Comparison of ENCODE assay signal across 18 cellular contexts in genomic region chr6:106244931-106245330, GRCh38.
DNase-seq lines count a peak whose midpoint lies in the region; ATAC-seq and TF ChIP-seq lines count a peak whose summit lies in the region.
"Had no signal": no experiment of that assay in that cellular context is flagged by ENCODE, and none has a peak within 500 bp of the region (broad histone marks: within the 10 kb centered on the region; RNA-seq: fewer than 3 reads in every experiment).

No MANE protein-coding gene starts in this region.

- H3K4me1 Mint-ChIP-seq in activated CD8-positive, alpha-beta T cell treated with anti-CD3 and anti-CD28 coated beads, Interleukin-2, amount 10 ng/mL, durations not matched to agents 7 days and 5 days (ENCODE audit: low read depth) = peaks cover 6% of the 10 kb centered on the region
- H3K4me1 Mint-ChIP-seq in type B pancreatic cell (ENCODE audit: unreplicated experiment) = peaks cover 5% of the 10 kb centered on the region

- H3K9me3 ChIP-seq in MM.1S (replicated peaks; ENCODE audit: insufficient read depth, low read length) = no peaks in the 10 kb centered on the region
- H3K9me3 ChIP-seq: ovary had no signal

- no CpG with 5 or more reads among the region's 1 CpG for WGBS in mesendoderm (ENCODE audit: extremely low coverage, insufficient coverage, low lambda C conversion rate)

- no peak overlapping the region for H4K5ac ChIP-seq in mesendoderm (ENCODE audit: low read length)

- H3K36me3 Mint-ChIP-seq in activated CD8-positive, alpha-beta T cell treated with anti-CD3 and anti-CD28 coated beads, Interleukin-2, amount 10 ng/mL, durations not matched to agents 7 days and 5 days (ENCODE audit: low read depth) = peaks cover 31% of the 10 kb centered on the region
- peaks cover 27% of the 10 kb centered on the region for H3K36me3 Mint-ChIP-seq in type B pancreatic cell

- H4K20me1 ChIP-seq in MM.1S (ENCODE audit: insufficient read depth, low read length) = no peaks in the 10 kb centered on the region
- H4K20me1 ChIP-seq: BLaER1 had no signal

- H3K4me3 Mint-ChIP-seq in activated CD8-positive, alpha-beta T cell treated with anti-CD3 and anti-CD28 coated beads, Interleukin-2, amount 10 ng/mL, durations not matched to agents 7 days and 5 days = no peak overlapping the region
- H3K4me3 Mint-ChIP-seq in type B pancreatic cell = no peak overlapping the region
- H3K4me3 Mint-ChIP-seq: activated CD4-positive, alpha-beta T cell treated with anti-CD3 and anti-CD28 coated beads, Interleukin-2, amount 10 ng/mL, durations not matched to agents 24 days and 14 days; activated T-helper 1 cell treated with anti-CD3 and anti-CD28 coated beads, Interleukin-12 subunit alpha, Interleukin-12 subunit beta, Interleukin-2, Interleukin-4 antibody, amounts not matched to agents 30 ng/mL and 10 ng/mL and 1 ng/mL, durations not matched to agents 14 hours and 24 hours and 36 hours had no signal

- H2AFZ ChIP-seq in MM.1S (ENCODE audit: low read length) = no peak overlapping the region

- H3K79me2 ChIP-seq in MM.1S (ENCODE audit: low read length) (peaks cover 56% of the 10 kb centered on the region), mesendoderm (ENCODE audit: control insufficient read depth, insufficient read depth, low read length) (peaks cover 1% of the 10 kb centered on the region)

- DNase-seq in MM.1S (peak; percentile 40), mesendoderm (no peak), type B pancreatic cell (ENCODE audit: extremely low spot score, unreplicated experiment) (no peak), NCI-H748 treated with DMSO at 0.1 percent for 48 hours (lab: John Stamatoyannopoulos, UW) (no peak)
- no peak for DNase-seq in activated CD8-positive, alpha-beta T cell treated with anti-CD3 and anti-CD28 coated beads, Interleukin-2, amount 10 ng/mL, durations not matched to agents 7 days and 5 days
- DNase-seq: activated CD4-positive, alpha-beta T cell treated with anti-CD3 and anti-CD28 coated beads, Interleukin-2, amount 10 ng/mL, durations not matched to agents 24 days and 14 days; amniotic stem cell; DMS79; glutamatergic neuron; GOT3; NCI-H2029; ovary; RPMI8226 had no signal

- H2AK5ac ChIP-seq in mesendoderm (ENCODE audit: low read length) = no peak overlapping the region

- CTCF ChIA-PET in activated CD8-positive, alpha-beta T cell treated with anti-CD3 and anti-CD28 coated beads, Interleukin-2, amount 10 ng/mL, durations not matched to agents 7 days and 5 days (lab: Charles Lee) = no interaction called here

- H3F3A ChIP-seq in MM.1S (ENCODE audit: insufficient read depth, low read length) = peaks cover 24% of the 10 kb centered on the region

- H3K36me3 ChIP-seq in MM.1S (replicated peaks; ENCODE audit: insufficient read depth, low read length) (no peaks in the 10 kb centered on the region), mesendoderm (ENCODE audit: control insufficient read depth, insufficient read depth, low read length) (no peaks in the 10 kb centered on the region)
- H3K36me3 ChIP-seq: ovary had no signal

- no peak overlapping the region for H3K4ac ChIP-seq in mesendoderm (ENCODE audit: low read depth, low read length)

- POLR2A ChIA-PET in activated CD8-positive, alpha-beta T cell treated with anti-CD3 and anti-CD28 coated beads, Interleukin-2, amount 10 ng/mL, durations not matched to agents 7 days and 5 days (lab: Charles Lee) = no interaction called here

- H4K8ac ChIP-seq in mesendoderm (ENCODE audit: low read depth, low read length) = no peak overlapping the region

- TF ChIP-seq CTCF in MM.1S (IDR thresholded peaks at IDR 0.05; ENCODE audit: low read length) = no peak
- no peak for TF ChIP-seq CTCF in type B pancreatic cell (conservative IDR thresholded peaks at IDR 0.05)

- H2BK120ac ChIP-seq in mesendoderm (ENCODE audit: low read depth, low read length) = no peak overlapping the region

- no peak overlapping the region for H2BK5ac ChIP-seq in mesendoderm (ENCODE audit: low read length)

- peak overlapping the region; percentile 71; the same call in 1 of the 2 replicates for H3K4me2 ChIP-seq in MM.1S (ENCODE audit: low read depth, low read length)
- H3K4me2 ChIP-seq in mesendoderm (ENCODE audit: low read length) = no peak overlapping the region
- H3K4me2 ChIP-seq: BLaER1 had no signal

- H3K27me3 ChIP-seq in MM.1S (replicated peaks; ENCODE audit: insufficient read depth, low read length) = no peaks in the 10 kb centered on the region
- no peaks in the 10 kb centered on the region for H3K27me3 ChIP-seq in mesendoderm (ENCODE audit: insufficient read depth, low read length, poor library complexity)
- H3K27me3 ChIP-seq: BLaER1, ovary had no signal

- no peak overlapping the region for H3K23ac ChIP-seq in mesendoderm (ENCODE audit: low read length)

- H3K56ac ChIP-seq in mesendoderm (ENCODE audit: low read length) = no peak overlapping the region

- no peak overlapping the region for H3K4me3 ChIP-seq in MM.1S (ENCODE audit: low read length)
- H3K4me3 ChIP-seq in mesendoderm (ENCODE audit: low read length) = no peak overlapping the region
- H3K4me3 ChIP-seq: BLaER1, ovary had no signal

- H3K4me1 ChIP-seq in MM.1S (ENCODE audit: low read length) = peaks cover 34% of the 10 kb centered on the region
- no peaks in the 10 kb centered on the region for H3K4me1 ChIP-seq in mesendoderm (ENCODE audit: control insufficient read depth, low read depth, low read length)
- H3K4me1 ChIP-seq: BLaER1 had no signal

- H3K79me1 ChIP-seq in mesendoderm (ENCODE audit: low read length) = no peaks in the 10 kb centered on the region

- peak overlapping the region; percentile 19; the same call in 1 of the 2 replicates for H3K27ac ChIP-seq in MM.1S (ENCODE audit: low read length)
- H3K27ac ChIP-seq in mesendoderm (ENCODE audit: low read depth, low read length) = no peak overlapping the region
- H3K27ac ChIP-seq: BLaER1, ovary had no signal

- H3K27me3 Mint-ChIP-seq in activated CD8-positive, alpha-beta T cell treated with anti-CD3 and anti-CD28 coated beads, Interleukin-2, amount 10 ng/mL, durations not matched to agents 7 days and 5 days (ENCODE audit: low read depth) = no peaks in the 10 kb centered on the region
- no peaks in the 10 kb centered on the region for H3K27me3 Mint-ChIP-seq in type B pancreatic cell
- H3K27me3 Mint-ChIP-seq: activated CD4-positive, alpha-beta T cell treated with anti-CD3 and anti-CD28 coated beads, Interleukin-2, amount 10 ng/mL, durations not matched to agents 24 days and 14 days had no signal

- H3K9ac ChIP-seq in MM.1S (ENCODE audit: low read length) = no peak overlapping the region
- no peak overlapping the region for H3K9ac ChIP-seq in mesendoderm (ENCODE audit: low read length)
- H3K9ac ChIP-seq: BLaER1 had no signal

- no peaks in the 10 kb centered on the region for H3K9me3 Mint-ChIP-seq in activated CD8-positive, alpha-beta T cell treated with anti-CD3 and anti-CD28 coated beads, Interleukin-2, amount 10 ng/mL, durations not matched to agents 7 days and 5 days (ENCODE audit: insufficient read depth)
- no peaks in the 10 kb centered on the region for H3K9me3 Mint-ChIP-seq in type B pancreatic cell

- ATAC-seq in GM18873 (IDR thresholded peaks at IDR 0.05; ENCODE audit: low FRiP score, unreplicated experiment) (peak; percentile 65), GM21515 (IDR thresholded peaks at IDR 0.05; ENCODE audit: unreplicated experiment) (peak; percentile 69), HG02938 (IDR thresholded peaks at IDR 0.05; ENCODE audit: unreplicated experiment) (peak; percentile 79)
- no peak for ATAC-seq in activated CD8-positive, alpha-beta T cell treated with anti-CD3 and anti-CD28 coated beads, Interleukin-2, amount 10 ng/mL, durations not matched to agents 7 days and 5 days

- no peak overlapping the region for H3K27ac Mint-ChIP-seq in activated CD8-positive, alpha-beta T cell treated with anti-CD3 and anti-CD28 coated beads, Interleukin-2, amount 10 ng/mL, durations not matched to agents 7 days and 5 days
- no peak overlapping the region for H3K27ac Mint-ChIP-seq in type B pancreatic cell
- H3K27ac Mint-ChIP-seq: activated CD4-positive, alpha-beta T cell treated with anti-CD3 and anti-CD28 coated beads, Interleukin-2, amount 10 ng/mL, durations not matched to agents 24 days and 14 days; activated T-helper 1 cell treated with anti-CD3 and anti-CD28 coated beads, Interleukin-12 subunit alpha, Interleukin-12 subunit beta, Interleukin-2, Interleukin-4 antibody, amounts not matched to agents 30 ng/mL and 10 ng/mL and 1 ng/mL, durations not matched to agents 14 hours and 24 hours and 36 hours had no signal

- H2BK15ac ChIP-seq in mesendoderm (replicated peaks; ENCODE audit: low read depth) = no peak overlapping the region

- no peaks in the 10 kb centered on the region for H3K9me2 ChIP-seq in MM.1S (replicated peaks; ENCODE audit: insufficient read depth, low read length)

- H3K18ac ChIP-seq in mesendoderm (ENCODE audit: low read length) = no peak overlapping the region
